Comparison of ENCODE assay signal across 1 cellular context in genomic region chr12:109804820-109805761, GRCh38.
TF ChIP-seq lines count a peak whose summit lies in the region.

No MANE protein-coding gene starts in this region.

TF ChIP-seq in HepG2, 621 proteins besides CTCF, POLR2A, EP300 and RAD21 (continued from another document and continues in another):
- TF ChIP-seq ZNF646 (CRISPR knock-in tag; IDR thresholded peaks at IDR 0.05) (no peak), ZNF674 (CRISPR knock-in tag; IDR thresholded peaks at IDR 0.05; ENCODE audit: low read depth) (no peak), SAFB2 (CRISPR knock-in tag; IDR thresholded peaks at IDR 0.05; ENCODE audit: borderline replicate concordance, low read depth) (no peak), ZBTB14 (CRISPR knock-in tag; IDR thresholded peaks at IDR 0.05) (no peak), RFX3 (CRISPR knock-in tag; IDR thresholded peaks at IDR 0.05) (no peak), ZNF331 (CRISPR knock-in tag; IDR thresholded peaks at IDR 0.05) (no peak), ZFP37 (CRISPR knock-in tag; IDR thresholded peaks at IDR 0.05; ENCODE audit: borderline replicate concordance) (no peak), KMT2B (CRISPR knock-in tag; IDR thresholded peaks at IDR 0.05) (no peak), SMARCE1 (IDR thresholded peaks at IDR 0.05; ENCODE audit: borderline replicate concordance) (no peak), ZNF749 (CRISPR knock-in tag; IDR thresholded peaks at IDR 0.05; ENCODE audit: borderline replicate concordance) (no peak), ZNF160 (CRISPR knock-in tag; IDR thresholded peaks at IDR 0.05) (no peak), ZNF879 (CRISPR knock-in tag; IDR thresholded peaks at IDR 0.05) (no peak), AHDC1 (CRISPR knock-in tag; IDR thresholded peaks at IDR 0.05; ENCODE audit: borderline replicate concordance) (no peak), MTA1 (CRISPR knock-in tag; IDR thresholded peaks at IDR 0.05; ENCODE audit: borderline replicate concordance) (no peak), ZMAT3 (CRISPR knock-in tag; conservative IDR thresholded peaks at IDR 0.05) (no peak), CREM (IDR thresholded peaks at IDR 0.05) (no peak), CREM (CRISPR knock-in tag; IDR thresholded peaks at IDR 0.05) (no peak), TAF1 (CRISPR knock-in tag; IDR thresholded peaks at IDR 0.05) (no peak), NCOA5 (CRISPR knock-in tag; IDR thresholded peaks at IDR 0.05) (no peak), JUNB (CRISPR knock-in tag; IDR thresholded peaks at IDR 0.05; ENCODE audit: borderline replicate concordance) (no peak), MTA3 (CRISPR knock-in tag; IDR thresholded peaks at IDR 0.05) (no peak), SETDB1 (CRISPR knock-in tag; IDR thresholded peaks at IDR 0.05; ENCODE audit: borderline replicate concordance) (no peak), GABPA (IDR thresholded peaks at IDR 0.05; ENCODE audit: low read depth, low read length) (no peak), GABPA (CRISPR knock-in tag; IDR thresholded peaks at IDR 0.05; ENCODE audit: low read depth) (no peak), ZNF709 (CRISPR knock-in tag; IDR thresholded peaks at IDR 0.05) (no peak), ZNF546 (CRISPR knock-in tag; conservative IDR thresholded peaks at IDR 0.05) (no peak), ARID5B (CRISPR knock-in tag; IDR thresholded peaks at IDR 0.05) (0 out of 2 replicates have a peak, but pooled peaks have one; percentile 12), TARDBP (CRISPR knock-in tag; IDR thresholded peaks at IDR 0.05) (no peak), ZNF253 (CRISPR knock-in tag; IDR thresholded peaks at IDR 0.05; ENCODE audit: borderline replicate concordance) (no peak), ZBTB40 (IDR thresholded peaks at IDR 0.05) (no peak), ZBTB40 (CRISPR knock-in tag; IDR thresholded peaks at IDR 0.05) (no peak), ONECUT2 (CRISPR knock-in tag; IDR thresholded peaks at IDR 0.05) (no peak), ZNF615 (CRISPR knock-in tag; IDR thresholded peaks at IDR 0.05; ENCODE audit: borderline replicate concordance) (no peak)
